ENCODE assay signal across 11 cellular contexts in the genomic region with DNA sequence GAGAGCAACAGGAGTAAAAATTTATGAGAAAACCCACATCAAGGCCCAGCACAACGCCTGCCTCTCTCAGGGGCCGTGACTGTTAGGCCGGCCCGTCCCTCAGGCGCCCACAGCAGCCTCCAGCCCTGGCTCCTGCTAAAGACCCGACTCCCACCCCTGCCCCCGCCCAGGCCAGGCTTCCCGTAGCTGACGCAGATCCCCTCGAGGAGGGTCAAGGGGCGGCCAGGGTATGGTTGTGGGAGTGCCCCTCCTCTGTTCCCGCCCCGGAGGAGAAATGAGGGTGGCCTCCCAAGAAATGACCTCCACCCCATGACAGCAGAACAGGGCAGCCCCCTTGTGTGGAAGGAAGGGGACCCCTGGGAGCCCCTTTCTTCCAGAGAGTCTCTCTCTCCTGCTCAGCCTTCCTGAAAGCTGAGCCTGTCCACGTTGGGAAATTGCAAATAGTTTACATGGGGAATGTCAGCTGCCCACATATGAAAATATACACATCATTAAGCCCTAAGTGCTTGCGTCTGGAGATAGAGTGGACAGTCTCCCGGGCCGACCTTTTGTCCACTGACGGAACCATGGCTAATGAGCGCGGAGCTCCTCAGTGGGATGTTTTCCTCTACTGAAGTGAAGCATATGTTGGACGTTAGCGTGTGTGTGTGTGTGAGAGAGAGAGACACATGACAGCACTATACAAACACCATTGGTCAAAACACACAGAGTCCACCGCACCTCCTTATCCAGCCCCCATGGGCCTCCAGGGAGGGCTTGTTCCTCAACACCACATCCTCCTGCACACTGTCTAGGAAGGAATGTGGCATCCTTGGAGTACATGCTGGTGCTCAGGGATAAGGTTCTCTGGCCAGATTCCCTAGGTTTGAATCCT.
DNase-seq lines count a peak whose midpoint lies in the region; ATAC-seq and TF ChIP-seq lines count a peak whose summit lies in the region.
"Had no signal": no experiment of that assay in that cellular context is flagged by ENCODE, and none has a peak within 500 bp of the region (broad histone marks: within the 10 kb centered on the region; RNA-seq: fewer than 3 reads in every experiment).

No MANE protein-coding gene starts in this region.

- no peaks in the 10 kb centered on the region for H3K9me3 Mint-ChIP-seq in HFFc6
- H3K9me3 Mint-ChIP-seq in activated naive CD8-positive, alpha-beta T cell treated with anti-CD3 and anti-CD28 coated beads, Interleukin-2, amount 50 U/mL, for 24 hours = no peaks in the 10 kb centered on the region
- H3K9me3 Mint-ChIP-seq: activated CD4-positive, alpha-beta memory T cell treated with anti-CD3 and anti-CD28 coated beads, Interleukin-2, amount 10 ng/mL, durations not matched to agents 7 days and 5 days had no signal

- H3K27me3 Mint-ChIP-seq in HFFc6 (ENCODE audit: insufficient read depth) = no peaks in the 10 kb centered on the region; the same call in none of the 2 replicates
- no peaks in the 10 kb centered on the region for H3K27me3 Mint-ChIP-seq in activated naive CD8-positive, alpha-beta T cell treated with anti-CD3 and anti-CD28 coated beads, Interleukin-2, amount 50 U/mL, for 24 hours
- H3K27me3 Mint-ChIP-seq: activated CD4-positive, alpha-beta memory T cell treated with anti-CD3 and anti-CD28 coated beads, Interleukin-2, amount 10 ng/mL, durations not matched to agents 7 days and 5 days had no signal

- H3K36me3 ChIP-seq in duodenal mucosa (ENCODE audit: control insufficient read depth in 1 of 2, insufficient read depth in 2 of 2, low read length in 2 of 2) = peaks cover 0 to 2% of the 10 kb centered on the region in 2 donors
- H3K36me3 ChIP-seq in left lung = no peaks in the 10 kb centered on the region
- H3K36me3 ChIP-seq in testis (ENCODE audit: low read depth, missing control alignments) = no peaks in the 10 kb centered on the region

- 60 to 75% methylated on average over 14 to 23 of the region's 23 CpGs for WGBS in testis, 2 donors

- intact Hi-C loops in left lung (cut with DNase I) = loop anchor here in 1 of 2 donors (10.0 kb wide), 1 partner anchor 209 kb away; a partner anchor contains a TSS
- intact Hi-C loops in testis (cut with DNase I; ENCODE audit: low total_unique reads) = loop anchor here (10.0 kb wide), 1 partner anchor 209 kb away; a partner anchor contains a TSS

- H3K9ac ChIP-seq in duodenal mucosa (ENCODE audit: low read depth in 1 of 2, low read length in 2 of 2) = peak overlapping the region in 1 of 2 donors; percentile 38

- H3K27ac Mint-ChIP-seq in HFFc6 = no peak overlapping the region
- H3K27ac Mint-ChIP-seq in activated naive CD8-positive, alpha-beta T cell treated with anti-CD3 and anti-CD28 coated beads, Interleukin-2, amount 50 U/mL, for 24 hours = no peak overlapping the region
- H3K27ac Mint-ChIP-seq: activated CD4-positive, alpha-beta memory T cell treated with anti-CD3 and anti-CD28 coated beads, Interleukin-2, amount 10 ng/mL, durations not matched to agents 7 days and 5 days had no signal

- no peaks in the 10 kb centered on the region for H3K27me3 ChIP-seq in duodenal mucosa (ENCODE audit: control insufficient read depth in 1 of 2, insufficient read depth in 2 of 2, low read length in 2 of 2)
- no peaks in the 10 kb centered on the region for H3K27me3 ChIP-seq in left lung
- no peaks in the 10 kb centered on the region for H3K27me3 ChIP-seq in testis

- H3K36me3 Mint-ChIP-seq in HFFc6 (ENCODE audit: low read depth) = no peaks in the 10 kb centered on the region
- no peaks in the 10 kb centered on the region for H3K36me3 Mint-ChIP-seq in activated naive CD8-positive, alpha-beta T cell treated with anti-CD3 and anti-CD28 coated beads, Interleukin-2, amount 50 U/mL, for 24 hours (ENCODE audit: low read depth)

- H3K27ac ChIP-seq in duodenal mucosa (ENCODE audit: low read depth, low read length) (peak overlapping the region; percentile 73), left lung (peak overlapping the region; percentile 48), testis (peak overlapping the region in 1 of 2 donors; percentile 68)

- TF ChIP-seq CTCF in HFFc6 (IDR thresholded peaks at IDR 0.05) (no peak), left lung (IDR thresholded peaks at IDR 0.05) (no peak), testis (IDR thresholded peaks at IDR 0.05) (no peak)

- no peak for TF ChIP-seq POLR2A in testis (IDR thresholded peaks at IDR 0.05)

- H3K4me3 Mint-ChIP-seq in HFFc6 = no peak overlapping the region
- no peak overlapping the region for H3K4me3 Mint-ChIP-seq in activated naive CD8-positive, alpha-beta T cell treated with anti-CD3 and anti-CD28 coated beads, Interleukin-2, amount 50 U/mL, for 24 hours
- H3K4me3 Mint-ChIP-seq: activated CD4-positive, alpha-beta memory T cell treated with anti-CD3 and anti-CD28 coated beads, Interleukin-2, amount 10 ng/mL, durations not matched to agents 7 days and 5 days had no signal

- H3K9me3 ChIP-seq in duodenal mucosa (ENCODE audit: control insufficient read depth in 1 of 2, low read length in 2 of 2) = no peaks in the 10 kb centered on the region
- H3K9me3 ChIP-seq in left lung = no peaks in the 10 kb centered on the region
- H3K9me3 ChIP-seq in testis = no peaks in the 10 kb centered on the region

- DNase-seq in HFFc6 = peak; percentile 29
- no peak for DNase-seq in left lung
- peak; percentile 87 for DNase-seq in skeletal muscle cell (ENCODE audit: low read depth)
- DNase-seq in testis = no peak
- no peak for DNase-seq in activated naive CD8-positive, alpha-beta T cell treated with anti-CD3 and anti-CD28 coated beads, Interleukin-2, amount 50 U/mL, for 24 hours
- DNase-seq: activated CD4-positive, alpha-beta memory T cell treated with anti-CD3 and anti-CD28 coated beads, Interleukin-2, amount 10 ng/mL, durations not matched to agents 7 days and 5 days; cerebellar nuclear complex; NCI-H1694 had no signal

- peaks cover 11 to 28% of the 10 kb centered on the region in 2 donors for H3K4me1 ChIP-seq in duodenal mucosa (ENCODE audit: control insufficient read depth in 1 of 2, insufficient read depth in 2 of 2, low read length in 2 of 2)
- H3K4me1 ChIP-seq in left lung = peaks cover 16 to 26% of the 10 kb centered on the region in 2 donors
- peaks cover 14% of the 10 kb centered on the region for H3K4me1 ChIP-seq in testis

- ATAC-seq in left lung (peak; percentile 11), HG03196 (IDR thresholded peaks at IDR 0.05; ENCODE audit: unreplicated experiment) (no peak), GM19463 (IDR thresholded peaks at IDR 0.05; ENCODE audit: unreplicated experiment) (no peak)
- ATAC-seq in activated naive CD8-positive, alpha-beta T cell treated with anti-CD3 and anti-CD28 coated beads, Interleukin-2, amount 50 U/mL, for 24 hours = no peak

- H3K4me1 Mint-ChIP-seq in HFFc6 (ENCODE audit: low read depth) = peaks cover 23% of the 10 kb centered on the region
- H3K4me1 Mint-ChIP-seq in activated naive CD8-positive, alpha-beta T cell treated with anti-CD3 and anti-CD28 coated beads, Interleukin-2, amount 50 U/mL, for 24 hours = no peaks in the 10 kb centered on the region
- H3K4me1 Mint-ChIP-seq: activated CD4-positive, alpha-beta memory T cell treated with anti-CD3 and anti-CD28 coated beads, Interleukin-2, amount 10 ng/mL, durations not matched to agents 7 days and 5 days had no signal

- H3K4me3 ChIP-seq in duodenal mucosa (ENCODE audit: low read depth in 1 of 2, low read length in 2 of 2) (no peak overlapping the region), left lung (no peak overlapping the region), skeletal muscle cell (ENCODE audit: low read depth, low read length) (no peak overlapping the region), testis (no peak overlapping the region)

Comparison
In these comparisons a context has a peak if more than half of its experiments do, and no peak if none do; other contexts are left out.
1. DNase-seq: peak in HFFc6 (single experiment) and skeletal muscle cell (single experiment); none in left lung (0 of 2), testis (single experiment) and activated naive CD8-positive, alpha-beta T cell treated with anti-CD3 and anti-CD28 coated beads, Interleukin-2, amount 50 U/mL, for 24 hours (single experiment).